12 cellular contexts compared by ENCODE assay signal in genomic region chr18:79682896-79683625, GRCh38. TPM values are rescaled to one million over a fixed set of nuclear protein-coding genes. Genes with fewer than 3 reads are reported as not detected.
DNase-seq lines count a peak whose midpoint lies in the region; ATAC-seq and TF ChIP-seq lines count a peak whose summit lies in the region.
"Had no signal": no experiment of that assay in that cellular context is flagged by ENCODE, and none has a peak within 500 bp of the region (broad histone marks: within the 10 kb centered on the region; RNA-seq: fewer than 3 reads in every experiment).

No MANE protein-coding gene starts in this region.

- no peak for TF ChIP-seq POLR2A in NB4 (IDR thresholded peaks at IDR 0.05; ENCODE audit: extremely low read depth, insufficient read length)
- no peak for TF ChIP-seq POLR2A in uterus (IDR thresholded peaks at IDR 0.05)

- H3K36me3 Mint-ChIP-seq in CD4-positive, alpha-beta memory T cell, result peaks cover 8 to 29% of the 10 kb centered on the region in 2 donors
- peaks cover 52% of the 10 kb centered on the region for H3K36me3 Mint-ChIP-seq in activated CD8-positive, alpha-beta T cell treated with anti-CD3 and anti-CD28 coated beads, Interleukin-2, amount 10 ng/mL, durations not matched to agents 7 days and 5 days (ENCODE audit: low read depth)
- H3K36me3 Mint-ChIP-seq in naive thymus-derived CD8-positive, alpha-beta T cell, result peaks cover 0 to 10% (median 0%) of the 10 kb centered on the region in 3 donors

- peaks cover 4% of the 10 kb centered on the region for H3K36me3 ChIP-seq in CD4-positive, alpha-beta memory T cell (ENCODE audit: insufficient read depth, low read length)
- H3K36me3 ChIP-seq in uterus, result no peaks in the 10 kb centered on the region
- H3K36me3 ChIP-seq: adrenal gland had no signal

- H3K4me1 Mint-ChIP-seq in CD4-positive, alpha-beta memory T cell, result peaks cover 61 to 83% (median 69%) of the 10 kb centered on the region in 4 donors
- H3K4me1 Mint-ChIP-seq in activated CD8-positive, alpha-beta T cell treated with anti-CD3 and anti-CD28 coated beads, Interleukin-2, amount 10 ng/mL, durations not matched to agents 7 days and 5 days (ENCODE audit: low read depth), result peaks cover 75% of the 10 kb centered on the region
- H3K4me1 Mint-ChIP-seq in naive thymus-derived CD8-positive, alpha-beta T cell, result peaks cover 27 to 76% (median 72%) of the 10 kb centered on the region in 4 donors

- intact Hi-C loops in CD4-positive, alpha-beta memory T cell (cut with micrococcal nuclease), result no loop called here
- intact Hi-C loops in uterus (cut with DNase I; ENCODE audit: low total_unique reads), result no loop called here

- CTCF ChIA-PET in CD4-positive, alpha-beta memory T cell (lab: Charles Lee; ENCODE audit: partially characterized antibody), result no interaction called here
- CTCF ChIA-PET in activated CD8-positive, alpha-beta T cell treated with anti-CD3 and anti-CD28 coated beads, Interleukin-2, amount 10 ng/mL, durations not matched to agents 7 days and 5 days (lab: Charles Lee), result no interaction called here

- peaks cover 66% of the 10 kb centered on the region for H3K4me1 ChIP-seq in CD4-positive, alpha-beta memory T cell (ENCODE audit: insufficient read depth, low read length)
- H3K4me1 ChIP-seq in uterus, result peaks cover 0 to 9% of the 10 kb centered on the region in 2 donors

- TF ChIP-seq CTCF in NB4 (IDR thresholded peaks at IDR 0.05; ENCODE audit: low read depth, low read length), result no peak
- no peak for TF ChIP-seq CTCF in uterus (IDR thresholded peaks at IDR 0.05)

- no peak overlapping the region for H3K4me3 ChIP-seq in CD4-positive, alpha-beta memory T cell (ENCODE audit: low read length in 2 of 2)
- peak overlapping the region; percentile 32 for H3K4me3 ChIP-seq in NB4 (ENCODE audit: low read depth, low read length)
- H3K4me3 ChIP-seq in uterus, result no peak overlapping the region
- H3K4me3 ChIP-seq: adrenal gland, tibial artery had no signal

- no peaks in the 10 kb centered on the region for H3K27me3 ChIP-seq in CD4-positive, alpha-beta memory T cell (ENCODE audit: insufficient read depth, low read length)
- no peaks in the 10 kb centered on the region for H3K27me3 ChIP-seq in uterus
- H3K27me3 ChIP-seq: adrenal gland, tibial artery had no signal

- POLR2A ChIA-PET in CD4-positive, alpha-beta memory T cell (lab: Charles Lee; ENCODE audit: partially characterized antibody), result interaction anchor here (1.4 kb wide), 1 partner anchor 304 kb away, joined by 3 read pairs; no protein-coding TSS in a partner anchor
- POLR2A ChIA-PET in activated CD8-positive, alpha-beta T cell treated with anti-CD3 and anti-CD28 coated beads, Interleukin-2, amount 10 ng/mL, durations not matched to agents 7 days and 5 days (lab: Charles Lee), result no interaction called here
- POLR2A ChIA-PET in naive thymus-derived CD8-positive, alpha-beta T cell (lab: Charles Lee), result no interaction called here

- H3K27ac Mint-ChIP-seq in CD4-positive, alpha-beta memory T cell, result peak overlapping the region; percentile 74 to 97 (median 94)
- H3K27ac Mint-ChIP-seq in activated CD8-positive, alpha-beta T cell treated with anti-CD3 and anti-CD28 coated beads, Interleukin-2, amount 10 ng/mL, durations not matched to agents 7 days and 5 days, result peak overlapping the region; percentile 54
- H3K27ac Mint-ChIP-seq in naive thymus-derived CD8-positive, alpha-beta T cell, result peak overlapping the region; percentile 50 to 97 (median 93)

- H3K27ac ChIP-seq in CD4-positive, alpha-beta memory T cell (ENCODE audit: low read depth, low read length), result no peak overlapping the region
- H3K27ac ChIP-seq in uterus, result no peak overlapping the region
- H3K27ac ChIP-seq: adrenal gland, epithelial cell of prostate, KMS-11, tibial artery had no signal

- peak overlapping the region; percentile 58 to 93 (median 84) for H3K4me3 Mint-ChIP-seq in CD4-positive, alpha-beta memory T cell
- peak overlapping the region; percentile 54 for H3K4me3 Mint-ChIP-seq in activated CD8-positive, alpha-beta T cell treated with anti-CD3 and anti-CD28 coated beads, Interleukin-2, amount 10 ng/mL, durations not matched to agents 7 days and 5 days
- H3K4me3 Mint-ChIP-seq in naive thymus-derived CD8-positive, alpha-beta T cell, result peak overlapping the region; percentile 54 to 95 (median 91)

- peaks cover 0 to 2% (median 0%) of the 10 kb centered on the region in 8 donors for H3K9me3 Mint-ChIP-seq in CD4-positive, alpha-beta memory T cell
- no peaks in the 10 kb centered on the region for H3K9me3 Mint-ChIP-seq in activated CD8-positive, alpha-beta T cell treated with anti-CD3 and anti-CD28 coated beads, Interleukin-2, amount 10 ng/mL, durations not matched to agents 7 days and 5 days (ENCODE audit: insufficient read depth)
- H3K9me3 Mint-ChIP-seq in naive thymus-derived CD8-positive, alpha-beta T cell, result peaks cover 0 to 4% (median 0%) of the 10 kb centered on the region in 9 donors

- ATAC-seq in activated CD8-positive, alpha-beta T cell treated with anti-CD3 and anti-CD28 coated beads, Interleukin-2, amount 10 ng/mL, durations not matched to agents 7 days and 5 days, result no peak
- no peak for ATAC-seq in naive thymus-derived CD8-positive, alpha-beta T cell

- H3K9me3 ChIP-seq in CD4-positive, alpha-beta memory T cell (ENCODE audit: control insufficient read depth in 1 of 2, low read length in 2 of 2), result no peaks in the 10 kb centered on the region
- no peaks in the 10 kb centered on the region for H3K9me3 ChIP-seq in uterus
- H3K9me3 ChIP-seq: adrenal gland, tibial artery had no signal

- DNase-seq in CD4-positive, alpha-beta memory T cell, result peak in 3 of 5 donors; percentile 14 to 46 (median 43)
- DNase-seq in NB4 (ENCODE audit: low read depth) (peak; percentile 95), dermis blood vessel endothelial cell (no peak), uterus (no peak), anterior cingulate cortex (lab: John Stamatoyannopoulos, UW) (no peak)
- peak; percentile 64 for DNase-seq in activated CD8-positive, alpha-beta T cell treated with anti-CD3 and anti-CD28 coated beads, Interleukin-2, amount 10 ng/mL, durations not matched to agents 7 days and 5 days
- DNase-seq in naive thymus-derived CD8-positive, alpha-beta T cell, result peak in 4 of 10 donors; percentile 29 to 52 (median 42)
- no peak for DNase-seq in activated effector memory CD4-positive, alpha-beta T cell treated with Interleukin-2 at 50 U/mL for 16 hours
- DNase-seq: adrenal gland had no signal

- H3K27me3 Mint-ChIP-seq in CD4-positive, alpha-beta memory T cell, result no peaks in the 10 kb centered on the region
- H3K27me3 Mint-ChIP-seq in activated CD8-positive, alpha-beta T cell treated with anti-CD3 and anti-CD28 coated beads, Interleukin-2, amount 10 ng/mL, durations not matched to agents 7 days and 5 days (ENCODE audit: low read depth), result no peaks in the 10 kb centered on the region
- no peaks in the 10 kb centered on the region for H3K27me3 Mint-ChIP-seq in naive thymus-derived CD8-positive, alpha-beta T cell

RNA-seq across cellular contexts. Expression of gene CTDP1, which starts 3.5 kb away (rescaled TPM):
- total RNA-seq in CD4-positive, alpha-beta memory T cell, result 10 to 100 TPM; 42.6 to 44.5 TPM
- polyA plus RNA-seq in CD4-positive, alpha-beta memory T cell, result 10 to 100 TPM in 1 of 2 donors, 1 to 10 TPM in 1; 8.5 to 30.2 TPM
- 10 to 100 TPM; 35.5 to 36.8 TPM for total RNA-seq in activated CD8-positive, alpha-beta T cell treated with anti-CD3 and anti-CD28 coated beads, Interleukin-2, amount 10 ng/mL, durations not matched to agents 7 days and 5 days
- total RNA-seq in naive thymus-derived CD8-positive, alpha-beta T cell, result 10 to 100 TPM; 45.4 to 46.2 TPM
- polyA plus RNA-seq in naive thymus-derived CD8-positive, alpha-beta T cell, result 10 to 100 TPM in 2 of 3 donors, 1 to 10 TPM in 1; 7.9 to 31.1 (median 14.7) TPM
- 31.1 and 38.0 TPM in 2 replicates for total RNA-seq in dermis blood vessel endothelial cell
- total RNA-seq in uterus, result 10 to 100 TPM in 3 of 4 donors, 1 to 10 TPM in 1; 6.2 to 22.5 (median 20.4) TPM

Comparison
In these comparisons a context has a peak if more than half of its experiments do, and no peak if none do; other contexts are left out.
1. DNase-seq: peak in CD4-positive, alpha-beta memory T cell (3 of 5), NB4 (single experiment) and activated CD8-positive, alpha-beta T cell treated with anti-CD3 and anti-CD28 coated beads, Interleukin-2, amount 10 ng/mL, durations not matched to agents 7 days and 5 days (single experiment); none in dermis blood vessel endothelial cell (single experiment), uterus (0 of 2), anterior cingulate cortex (0 of 58) and activated effector memory CD4-positive, alpha-beta T cell treated with Interleukin-2 at 50 U/mL for 16 hours (single experiment).
2. Peak in every context shown above with its lines, with median percentiles within 50 percentile points of each other: H3K27ac Mint-ChIP-seq and H3K4me3 Mint-ChIP-seq.